ENCODE assay signal across 13 cellular contexts in genomic region chr4:101853028-101853427, GRCh38.
DNase-seq lines count a peak whose midpoint lies in the region; ATAC-seq and TF ChIP-seq lines count a peak whose summit lies in the region.
"Had no signal": no experiment of that assay in that cellular context is flagged by ENCODE, and none has a peak within 500 bp of the region (broad histone marks: within the 10 kb centered on the region; RNA-seq: fewer than 3 reads in every experiment).

No MANE protein-coding gene starts in this region.

- no peak for TF ChIP-seq POLR2A in lower leg skin (IDR thresholded peaks at IDR 0.05)

- H3K27me3 ChIP-seq in HAP-1 (ENCODE audit: low read depth), result no peaks in the 10 kb centered on the region
- H3K27me3 ChIP-seq: adrenal gland had no signal

- intact Hi-C loops in lower leg skin (cut with DNase I; ENCODE audit: low total_unique reads), result no loop called here

- in situ Hi-C loops in HAP-1 (cut with MboI; ENCODE audit: low sequenced_read_pairs), result no loop called here

- H3K9me3 ChIP-seq in HAP-1, result no peaks in the 10 kb centered on the region
- H3K9me3 ChIP-seq: adrenal gland had no signal

- 56 to 65% methylated on average over 1 of the region's 1 CpG for WGBS in lower leg skin, 2 donors

- DNase-seq in choroid plexus epithelial cell (ENCODE audit: low read depth) (peak; percentile 7), HAP-1 (ENCODE audit: low spot score in 2 of 2) (no peak), DMS79 (lab: John Stamatoyannopoulos, UW) (no peak), lower leg skin (ENCODE audit: low spot score in 2 of 2) (no peak), 8988T (no peak)
- DNase-seq: adrenal gland; CD4-positive, alpha-beta T cell; HCEC 1CT; NCI-H1930; PC-3 had no signal

- no peak for TF ChIP-seq CTCF in choroid plexus epithelial cell (conservative IDR thresholded peaks at IDR 0.05; ENCODE audit: low read depth, low read length)
- TF ChIP-seq CTCF in lower leg skin (IDR thresholded peaks at IDR 0.05), result no peak

- no peaks in the 10 kb centered on the region for H3K36me3 ChIP-seq in HAP-1 (replicated peaks)
- H3K36me3 ChIP-seq: adrenal gland had no signal

- ATAC-seq in GM18909 (IDR thresholded peaks at IDR 0.05; ENCODE audit: poor library complexity, unreplicated experiment) (peak; percentile 58), GM21723 (IDR thresholded peaks at IDR 0.05; ENCODE audit: unreplicated experiment) (peak; percentile 76), HG03139 (IDR thresholded peaks at IDR 0.05; ENCODE audit: unreplicated experiment) (peak; percentile 42)
- ATAC-seq: PC-3 had no signal

- no peaks in the 10 kb centered on the region for H3K4me1 ChIP-seq in HAP-1
- H3K4me1 ChIP-seq: adrenal gland had no signal

- H3K4me3 ChIP-seq in choroid plexus epithelial cell (ENCODE audit: low read depth, low read length) (no peak overlapping the region), HAP-1 (no peak overlapping the region), lower leg skin (ENCODE audit: low read depth, poor library complexity, severe bottlenecking) (no peak overlapping the region)
- H3K4me3 ChIP-seq: adrenal gland had no signal
